ENCODE assay signal across 8 cellular contexts in the genomic region with DNA sequence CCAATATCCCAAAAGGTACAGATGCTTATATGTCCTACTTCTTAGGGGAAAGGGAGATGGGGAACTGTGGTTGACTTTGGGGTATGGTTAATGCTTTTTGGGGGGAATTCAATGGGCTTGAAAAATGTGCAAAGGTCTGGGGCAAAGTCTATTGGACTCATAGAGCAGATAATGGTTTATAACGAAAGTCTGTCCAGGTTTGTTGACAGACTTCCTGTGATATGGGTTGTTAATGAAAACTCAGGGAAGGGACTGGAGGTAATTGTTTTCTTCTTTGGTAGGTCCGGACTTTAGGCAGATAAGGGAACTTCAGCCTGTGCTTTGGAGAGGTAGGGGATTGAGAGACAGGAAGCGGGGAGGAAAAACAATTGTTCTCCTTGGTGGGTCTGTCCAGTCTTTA.
"Had no signal": no experiment of that assay in that cellular context is flagged by ENCODE, and none has a peak within 500 bp of the region (broad histone marks: within the 10 kb centered on the region; RNA-seq: fewer than 3 reads in every experiment).

No MANE protein-coding gene starts in this region.

- DNase-seq: H9, HCEC 1CT, IMR-90, KBM-7 had no signal

- FAIRE-seq: H1, H54 had no signal

- H3K27ac Mint-ChIP-seq: GM23338, H9 had no signal

- H3K4me1 Mint-ChIP-seq: GM23338 had no signal

- ATAC-seq: GM23338 had no signal

- H3K4me3 ChIP-seq: GM23338 had no signal

- H2AFZ ChIP-seq: GM23338 had no signal

- H3K4me3 Mint-ChIP-seq: GM23338, H9 had no signal

- H3K4me2 ChIP-seq: GM23338 had no signal

- H3K27ac ChIP-seq: HL-60 had no signal
